In the genomic region with DNA sequence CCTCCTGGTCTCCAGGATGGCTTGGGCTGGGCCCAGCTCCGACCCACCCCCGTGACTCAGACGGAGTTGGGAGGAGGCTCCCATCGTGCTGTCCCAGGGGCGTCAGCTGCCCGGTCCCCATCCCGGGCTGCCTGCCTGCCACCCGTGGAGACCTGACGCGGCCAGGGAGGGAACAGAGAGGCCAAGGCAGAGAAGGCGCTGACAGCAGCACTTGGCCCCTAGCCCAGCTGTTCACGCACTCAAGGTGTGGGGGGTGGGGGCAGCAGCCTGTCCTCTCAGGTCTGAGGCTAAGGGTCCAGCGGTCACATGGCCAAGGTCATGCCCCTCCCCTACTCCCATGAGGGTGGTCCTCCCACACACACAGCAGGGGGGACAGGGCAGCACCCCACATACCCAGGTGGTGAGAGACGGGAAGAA, we compare ENCODE assay signal across 2 cellular contexts.
TF ChIP-seq lines count a peak whose summit lies in the region.

No MANE protein-coding gene starts in this region.

TF ChIP-seq in A549, 52 proteins besides CTCF, POLR2A, EP300 and RAD21:
- TF ChIP-seq FOSL2 (IDR thresholded peaks at IDR 0.05) (no peak), FOSL2 (CRISPR knock-in tag; IDR thresholded peaks at IDR 0.05) (no peak), FOXS1 (CRISPR knock-in tag; IDR thresholded peaks at IDR 0.05) (no peak), BHLHE40 (IDR thresholded peaks at IDR 0.05; ENCODE audit: low read depth, low read length) (no peak), ESRRA (IDR thresholded peaks at IDR 0.05; ENCODE audit: borderline replicate concordance, low read length) (no peak), POLR2AphosphoS2 (conservative IDR thresholded peaks at IDR 0.05; ENCODE audit: low read length) (no peak), HOXB13 (CRISPR knock-in tag; IDR thresholded peaks at IDR 0.05; ENCODE audit: low read depth) (no peak), NPAS2 (CRISPR knock-in tag; IDR thresholded peaks at IDR 0.05; ENCODE audit: borderline replicate concordance) (no peak), HOXB5 (CRISPR knock-in tag; IDR thresholded peaks at IDR 0.05) (no peak), TP53 (CRISPR knock-in tag; IDR thresholded peaks at IDR 0.05) (no peak), ZSCAN20 (CRISPR knock-in tag; IDR thresholded peaks at IDR 0.05) (no peak), RARB (CRISPR knock-in tag; IDR thresholded peaks at IDR 0.05) (no peak), SMC3 (IDR thresholded peaks at IDR 0.05) (no peak), FOSB (CRISPR knock-in tag; IDR thresholded peaks at IDR 0.05) (no peak), JUN (IDR thresholded peaks at IDR 0.05) (no peak), CBX2 (IDR thresholded peaks at IDR 0.05; ENCODE audit: borderline replicate concordance, low read depth) (no peak)
- TF ChIP-seq, protein P1, sequence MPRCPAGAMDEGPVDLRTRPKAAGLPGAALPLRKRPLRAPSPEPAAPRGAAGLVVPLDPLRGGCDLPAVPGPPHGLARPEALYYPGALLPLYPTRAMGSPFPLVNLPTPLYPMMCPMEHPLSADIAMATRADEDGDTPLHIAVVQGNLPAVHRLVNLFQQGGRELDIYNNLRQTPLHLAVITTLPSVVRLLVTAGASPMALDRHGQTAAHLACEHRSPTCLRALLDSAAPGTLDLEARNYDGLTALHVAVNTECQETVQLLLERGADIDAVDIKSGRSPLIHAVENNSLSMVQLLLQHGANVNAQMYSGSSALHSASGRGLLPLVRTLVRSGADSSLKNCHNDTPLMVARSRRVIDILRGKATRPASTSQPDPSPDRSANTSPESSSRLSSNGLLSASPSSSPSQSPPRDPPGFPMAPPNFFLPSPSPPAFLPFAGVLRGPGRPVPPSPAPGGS (IDR thresholded peaks at IDR 0.05) = no peak
- TF ChIP-seq, protein P2, sequence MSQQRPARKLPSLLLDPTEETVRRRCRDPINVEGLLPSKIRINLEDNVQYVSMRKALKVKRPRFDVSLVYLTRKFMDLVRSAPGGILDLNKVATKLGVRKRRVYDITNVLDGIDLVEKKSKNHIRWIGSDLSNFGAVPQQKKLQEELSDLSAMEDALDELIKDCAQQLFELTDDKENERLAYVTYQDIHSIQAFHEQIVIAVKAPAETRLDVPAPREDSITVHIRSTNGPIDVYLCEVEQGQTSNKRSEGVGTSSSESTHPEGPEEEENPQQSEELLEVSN (IDR thresholded peaks at IDR 0.05; ENCODE audit: borderline replicate concordance, low read depth) = no peak
- TF ChIP-seq, protein P3, sequence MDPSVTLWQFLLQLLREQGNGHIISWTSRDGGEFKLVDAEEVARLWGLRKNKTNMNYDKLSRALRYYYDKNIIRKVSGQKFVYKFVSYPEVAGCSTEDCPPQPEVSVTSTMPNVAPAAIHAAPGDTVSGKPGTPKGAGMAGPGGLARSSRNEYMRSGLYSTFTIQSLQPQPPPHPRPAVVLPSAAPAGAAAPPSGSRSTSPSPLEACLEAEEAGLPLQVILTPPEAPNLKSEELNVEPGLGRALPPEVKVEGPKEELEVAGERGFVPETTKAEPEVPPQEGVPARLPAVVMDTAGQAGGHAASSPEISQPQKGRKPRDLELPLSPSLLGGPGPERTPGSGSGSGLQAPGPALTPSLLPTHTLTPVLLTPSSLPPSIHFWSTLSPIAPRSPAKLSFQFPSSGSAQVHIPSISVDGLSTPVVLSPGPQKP (IDR thresholded peaks at IDR 0.05; ENCODE audit: low read depth, low read length) = no peak

TF ChIP-seq in H1, 55 proteins besides CTCF, POLR2A, EP300 and RAD21 (continued from another document):
- TF ChIP-seq CHD1 (IDR thresholded peaks at IDR 0.05; ENCODE audit: low read depth, low read length) (no peak), RXRA (IDR thresholded peaks at IDR 0.05; ENCODE audit: insufficient read depth, low read depth, low read length) (no peak), RNF2 (IDR thresholded peaks at IDR 0.05; ENCODE audit: borderline replicate concordance, low read depth, low read length, missing control alignments, poor library complexity, severe bottlenecking) (no peak), KDM4A (IDR thresholded peaks at IDR 0.05; ENCODE audit: low read depth, low read length, severe bottlenecking) (no peak), EGR1 (IDR thresholded peaks at IDR 0.05; ENCODE audit: borderline replicate concordance, low read depth, low read length) (no peak), SUZ12 (IDR thresholded peaks at IDR 0.05; ENCODE audit: low read length) (no peak), SIRT6 (IDR thresholded peaks at IDR 0.05; ENCODE audit: low read length) (no peak), BRCA1 (IDR thresholded peaks at IDR 0.05; ENCODE audit: low read depth, low read length) (no peak), POU5F1 (IDR thresholded peaks at IDR 0.05; ENCODE audit: low read depth, low read length) (no peak), TCF12 (IDR thresholded peaks at IDR 0.05; ENCODE audit: low read depth, low read length) (no peak), POLR2AphosphoS5 (IDR thresholded peaks at IDR 0.05; ENCODE audit: low read depth, low read length) (no peak), TBP (IDR thresholded peaks at IDR 0.05; ENCODE audit: low read depth, low read length) (no peak), RBBP5 (IDR thresholded peaks at IDR 0.05; ENCODE audit: borderline replicate concordance, low read depth, low read length) (no peak), RFX5 (IDR thresholded peaks at IDR 0.05; ENCODE audit: borderline replicate concordance, low read depth, low read length) (no peak), HDAC6 (IDR thresholded peaks at IDR 0.05; ENCODE audit: low read depth, low read length) (no peak), BACH1 (IDR thresholded peaks at IDR 0.05; ENCODE audit: low read length) (no peak)
- TF ChIP-seq, protein P4, sequence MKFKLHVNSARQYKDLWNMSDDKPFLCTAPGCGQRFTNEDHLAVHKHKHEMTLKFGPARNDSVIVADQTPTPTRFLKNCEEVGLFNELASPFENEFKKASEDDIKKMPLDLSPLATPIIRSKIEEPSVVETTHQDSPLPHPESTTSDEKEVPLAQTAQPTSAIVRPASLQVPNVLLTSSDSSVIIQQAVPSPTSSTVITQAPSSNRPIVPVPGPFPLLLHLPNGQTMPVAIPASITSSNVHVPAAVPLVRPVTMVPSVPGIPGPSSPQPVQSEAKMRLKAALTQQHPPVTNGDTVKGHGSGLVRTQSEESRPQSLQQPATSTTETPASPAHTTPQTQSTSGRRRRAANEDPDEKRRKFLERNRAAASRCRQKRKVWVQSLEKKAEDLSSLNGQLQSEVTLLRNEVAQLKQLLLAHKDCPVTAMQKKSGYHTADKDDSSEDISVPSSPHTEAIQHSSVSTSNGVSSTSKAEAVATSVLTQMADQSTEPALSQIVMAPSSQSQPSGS (IDR thresholded peaks at IDR 0.05; ENCODE audit: low read length) = no peak
- TF ChIP-seq, protein P2 (IDR thresholded peaks at IDR 0.05) = no peak
- TF ChIP-seq, protein P5, sequence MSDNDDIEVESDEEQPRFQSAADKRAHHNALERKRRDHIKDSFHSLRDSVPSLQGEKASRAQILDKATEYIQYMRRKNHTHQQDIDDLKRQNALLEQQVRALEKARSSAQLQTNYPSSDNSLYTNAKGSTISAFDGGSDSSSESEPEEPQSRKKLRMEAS (IDR thresholded peaks at IDR 0.05) = no peak
TF ChIP-seq in H1: peak in this region for 0.
